Comparison of ENCODE assay signal across 11 cellular contexts in the genomic region with DNA sequence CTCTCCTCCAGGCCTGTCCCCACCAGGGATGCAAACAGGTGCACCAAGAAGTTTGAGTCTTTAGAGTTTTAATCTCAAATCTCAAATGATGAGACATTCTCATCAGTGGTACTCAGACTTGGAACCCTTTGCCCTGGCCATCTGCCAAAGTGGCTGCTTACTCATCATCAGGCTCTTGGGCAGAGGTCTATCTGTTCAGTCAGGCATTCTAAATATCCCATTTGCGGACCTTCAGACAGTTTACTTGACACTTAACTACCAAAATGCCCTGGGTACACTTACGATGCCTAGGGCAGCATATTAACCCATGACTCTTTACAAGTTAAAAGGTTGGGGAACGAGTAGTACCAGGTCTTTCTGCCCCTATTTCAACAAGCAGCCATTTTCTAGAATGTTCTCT.
A peak's percentile ranks its signal among the peaks of the same experiment; 100 is the strongest.
DNase-seq lines count a peak whose midpoint lies in the region; ATAC-seq and TF ChIP-seq lines count a peak whose summit lies in the region.
"Had no signal": no experiment of that assay in that cellular context is flagged by ENCODE, and none has a peak within 500 bp of the region (broad histone marks: within the 10 kb centered on the region; RNA-seq: fewer than 3 reads in every experiment).

No MANE protein-coding gene starts in this region.

- CTCF ChIA-PET in Calu3 (lab: Charles Lee) = interaction anchor here (1.3 kb wide), 1 partner anchor 9 kb away, joined by 5 read pairs; no protein-coding TSS in a partner anchor
- CTCF ChIA-PET in HEK293 (lab: Yijun Ruan, JAX) = no interaction called here

- TF ChIP-seq CTCF in Calu3 (IDR thresholded peaks at IDR 0.05; ENCODE audit: unreplicated experiment) (no peak), HEK293 (tag by site-specific recombination; IDR thresholded peaks at IDR 0.05) (no peak), hepatocyte (IDR thresholded peaks at IDR 0.05; ENCODE audit: poor library complexity) (no peak)

- H3K36me3 ChIP-seq in HEK293 (ENCODE audit: control insufficient read depth in 2 of 2, insufficient read depth in 1 of 2, low read length in 2 of 2) (no peaks in the 10 kb centered on the region), hepatocyte (replicated peaks; ENCODE audit: insufficient read depth, low read depth) (no peaks in the 10 kb centered on the region)
- H3K36me3 ChIP-seq: prostate gland had no signal

- ATAC-seq in HG02973 (IDR thresholded peaks at IDR 0.05; ENCODE audit: unreplicated experiment) = no peak
- no peak for ATAC-seq in GM19463 (IDR thresholded peaks at IDR 0.05; ENCODE audit: unreplicated experiment)

- H3K4me1 ChIP-seq in HEK293 (ENCODE audit: control insufficient read depth, insufficient read depth, low read length) (no peaks in the 10 kb centered on the region), hepatocyte (ENCODE audit: insufficient read depth) (no peaks in the 10 kb centered on the region)
- H3K4me1 ChIP-seq: prostate gland had no signal

- H3K4me1 Mint-ChIP-seq in Calu3 (ENCODE audit: low read depth, unreplicated experiment) = no peaks in the 10 kb centered on the region

- no peak overlapping the region for H3K27ac ChIP-seq in HEK293 (ENCODE audit: extremely low read depth, low read depth, low read length)
- H3K27ac ChIP-seq in hepatocyte = no peak overlapping the region
- H3K27ac ChIP-seq: prostate gland had no signal

- no peaks in the 10 kb centered on the region for H3K9me2 ChIP-seq in hepatocyte (replicated peaks; ENCODE audit: insufficient read depth)

- peaks cover 1% of the 10 kb centered on the region for H3K9me3 Mint-ChIP-seq in Calu3 (ENCODE audit: low read depth, unreplicated experiment)

- H3K9me3 ChIP-seq in HEK293 (ENCODE audit: control insufficient read depth, insufficient read depth, low read depth, low read length) (no peaks in the 10 kb centered on the region), hepatocyte (ENCODE audit: low read depth) (no peaks in the 10 kb centered on the region)
- H3K9me3 ChIP-seq: prostate gland had no signal

- no peaks in the 10 kb centered on the region for H4K20me1 ChIP-seq in hepatocyte (ENCODE audit: insufficient read depth, poor library complexity, severe bottlenecking)

- peaks cover 16% of the 10 kb centered on the region for H3K27me3 Mint-ChIP-seq in Calu3 (ENCODE audit: unreplicated experiment)

- H3K4me3 ChIP-seq in HEK293 (ENCODE audit: low read depth, low read length) (no peak overlapping the region), hepatocyte (no peak overlapping the region)
- H3K4me3 ChIP-seq: prostate gland had no signal

- no peak overlapping the region for H3K4me2 ChIP-seq in hepatocyte

- H3K27me3 ChIP-seq in hepatocyte = no peaks in the 10 kb centered on the region

- H3K36me3 Mint-ChIP-seq in Calu3 (ENCODE audit: insufficient read depth, unreplicated experiment) = no peaks in the 10 kb centered on the region

- BruUV-seq in Calu3 (replicated peaks; lab: Mats Ljungman, UMichigan) = no TSS peak

- POLR2A ChIA-PET in HEK293 (lab: Yijun Ruan, JAX) = no interaction called here

- WGBS in hepatocyte (ENCODE audit: low lambda C conversion rate, missing lambda C conversion rate) = 57% methylated on average over 3 of the region's 3 CpGs

- H3K27ac Mint-ChIP-seq in Calu3 (ENCODE audit: unreplicated experiment) = no peak overlapping the region

- DNase-seq in Calu3 = peak; percentile 52
- peak; percentile 63 for DNase-seq in T1000 (lab: John Stamatoyannopoulos, UW)
- DNase-seq in hepatocyte (ENCODE audit: low spot score) = peak; percentile 11
- DNase-seq in MV-4-11 (lab: John Stamatoyannopoulos, UW) = no peak
- DNase-seq in epidermal melanocyte (ENCODE audit: insufficient read length, low spot score) = no peak
- DNase-seq: amniotic stem cell, Right ventricle myocardium superior had no signal

- intact Hi-C loops in Calu3 (cut with micrococcal nuclease; ENCODE audit: unreplicated experiment) = no loop called here

- no peak overlapping the region for H2AFZ ChIP-seq in hepatocyte

- H3K4me3 Mint-ChIP-seq in Calu3 (ENCODE audit: low read depth, unreplicated experiment) = no peak overlapping the region

- no peaks in the 10 kb centered on the region for H3K79me2 ChIP-seq in hepatocyte

TF ChIP-seq in HEK293, 187 proteins besides CTCF, POLR2A, EP300 and RAD21:
- TF ChIP-seq ZNF660 (tag by site-specific recombination; IDR thresholded peaks at IDR 0.05) (peak; percentile 51; the same call in 1 of the 2 replicates), YY2 (tag by site-specific recombination; IDR thresholded peaks at IDR 0.05) (no peak)

Comparison
In these comparisons a context has a peak if more than half of its experiments do, and no peak if none do; other contexts are left out.
1. DNase-seq: peak in Calu3 (single experiment), T1000 (single experiment) and hepatocyte (single experiment); none in MV-4-11 (single experiment) and epidermal melanocyte (single experiment).